Comparison of ENCODE assay signal across 1 cellular context in the genomic region with DNA sequence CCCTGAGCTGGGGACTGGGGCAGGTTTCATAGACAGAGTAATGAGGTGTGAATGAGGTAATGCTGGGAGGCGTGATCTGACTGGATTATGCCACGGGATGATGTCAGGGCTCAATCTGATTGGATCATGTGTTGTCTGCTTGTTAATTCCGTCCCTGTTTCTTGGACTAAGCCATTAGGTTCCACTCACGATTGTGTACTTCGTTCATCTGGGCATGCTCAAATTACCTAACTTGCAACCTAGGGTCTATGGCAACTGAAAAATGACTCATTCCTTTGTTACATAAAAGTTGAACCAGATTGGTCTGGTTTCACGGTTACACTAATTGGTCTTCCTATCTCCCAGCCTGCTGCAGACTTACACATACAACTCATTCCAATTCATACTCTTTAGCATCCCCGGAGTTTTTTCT.
TF ChIP-seq lines count a peak whose summit lies in the region.

No MANE protein-coding gene starts in this region.

TF ChIP-seq in GM12878, 131 proteins besides CTCF, POLR2A, EP300 and RAD21:
- TF ChIP-seq MXI1 (IDR thresholded peaks at IDR 0.05; ENCODE audit: low read depth, low read length) = no peak
- TF ChIP-seq NBN (IDR thresholded peaks at IDR 0.05) = no peak
- no peak for TF ChIP-seq NR2C1 (IDR thresholded peaks at IDR 0.05)
- TF ChIP-seq SMAD5 (IDR thresholded peaks at IDR 0.05; ENCODE audit: low read depth) = no peak
- no peak for TF ChIP-seq STAT1 (conservative IDR thresholded peaks at IDR 0.05)
- TF ChIP-seq MEF2A (IDR thresholded peaks at IDR 0.05; ENCODE audit: insufficient read depth, low read depth, low read length) = no peak
- TF ChIP-seq BMI1 (IDR thresholded peaks at IDR 0.05; ENCODE audit: borderline replicate concordance) = no peak
- no peak for TF ChIP-seq RB1 (IDR thresholded peaks at IDR 0.05; ENCODE audit: borderline replicate concordance)
- no peak for TF ChIP-seq CHD4 (IDR thresholded peaks at IDR 0.05)
- no peak for TF ChIP-seq SP1 (IDR thresholded peaks at IDR 0.05; ENCODE audit: low read depth, low read length)
- TF ChIP-seq CEBPB (IDR thresholded peaks at IDR 0.05; ENCODE audit: borderline replicate concordance in 1 of 2, low read depth in 2 of 2, low read length in 2 of 2) = no peak
- no peak for TF ChIP-seq TCF7 (IDR thresholded peaks at IDR 0.05; ENCODE audit: borderline replicate concordance)
- TF ChIP-seq TCF12 (IDR thresholded peaks at IDR 0.05; ENCODE audit: low read depth, low read length) = no peak
- TF ChIP-seq ESRRA (IDR thresholded peaks at IDR 0.05; ENCODE audit: low read length) = no peak
- no peak for TF ChIP-seq PAX5 (IDR thresholded peaks at IDR 0.05; ENCODE audit: borderline replicate concordance, low read depth, low read length)
